ENCODE assay signal across 9 cellular contexts in the genomic region with DNA sequence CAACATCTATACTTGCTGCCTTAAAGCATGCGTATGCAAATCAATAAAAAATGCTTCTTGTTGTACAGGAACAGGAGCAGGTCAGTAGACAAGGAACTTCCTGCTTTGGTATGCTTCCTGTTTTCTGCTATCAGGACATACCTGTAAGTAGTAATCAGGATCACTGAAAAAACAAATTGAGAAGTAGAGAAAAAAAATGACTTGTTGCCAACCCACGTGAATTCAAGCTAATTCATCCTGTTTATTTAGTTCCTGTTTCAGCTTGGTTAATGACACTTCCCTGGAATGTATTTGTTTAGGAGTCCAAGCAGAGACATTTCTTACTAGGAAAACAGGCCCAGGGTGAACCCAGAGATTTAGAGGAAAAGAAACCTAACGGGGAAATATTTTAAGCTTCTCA.
DNase-seq lines count a peak whose midpoint lies in the region; ATAC-seq and TF ChIP-seq lines count a peak whose summit lies in the region.
"Had no signal": no experiment of that assay in that cellular context is flagged by ENCODE, and none has a peak within 500 bp of the region (broad histone marks: within the 10 kb centered on the region; RNA-seq: fewer than 3 reads in every experiment).

No MANE protein-coding gene starts in this region.

- WGBS in upper lobe of left lung, 2 donors, result 28 to 34% methylated on average over 3 of the region's 3 CpGs

- no peak for TF ChIP-seq EP300 in upper lobe of left lung (IDR thresholded peaks at IDR 0.05)

- no peak for TF ChIP-seq POLR2A in upper lobe of left lung (IDR thresholded peaks at IDR 0.05)

- peaks cover 0 to 5% (median under 1%) of the 10 kb centered on the region in 4 donors for H3K9me3 ChIP-seq in upper lobe of left lung

- DNase-seq in NCI-H226, result peak; percentile 24
- peak; percentile 85 for DNase-seq in dermis blood vessel endothelial cell
- peak; percentile 54 to 79 for DNase-seq in lung microvascular endothelial cell (ENCODE audit: low read depth in 2 of 2)
- DNase-seq in upper lobe of left lung, result no peak
- DNase-seq in NCI-H774 (lab: John Stamatoyannopoulos, UW), result no peak
- DNase-seq in left cardiac atrium, result no peak
- DNase-seq: RPMI8226; stimulated activated CD4-positive, alpha-beta T cell treated with anti-CD3 and anti-CD28 coated beads, Interleukin-4, amount 100 ng/mL, for 24 hours had no signal

- peak overlapping the region in 3 of 4 donors; percentile 15 to 74 (median 56) for H3K27ac ChIP-seq in upper lobe of left lung

- TF ChIP-seq CTCF in upper lobe of left lung (IDR thresholded peaks at IDR 0.05), result no peak

- ATAC-seq in upper lobe of left lung (ENCODE audit: low FRiP score in 2 of 2) (no peak), GM18520 (IDR thresholded peaks at IDR 0.05; ENCODE audit: unreplicated experiment) (no peak), left cardiac atrium (no peak)

- no peak overlapping the region for H3K4me3 ChIP-seq in upper lobe of left lung

- H3K36me3 ChIP-seq in upper lobe of left lung, result peaks cover 0 to 4% (median 0%) of the 10 kb centered on the region in 4 donors

- H3K4me1 ChIP-seq in upper lobe of left lung, result peaks cover 7 to 20% (median 16%) of the 10 kb centered on the region in 4 donors

- intact Hi-C loops in left cardiac atrium (cut with DNase I), result no loop called here

- no peaks in the 10 kb centered on the region for H3K27me3 ChIP-seq in upper lobe of left lung

Comparison
In these comparisons a context has a peak if more than half of its experiments do, and no peak if none do; other contexts are left out.
1. DNase-seq: peak in NCI-H226 (single experiment), dermis blood vessel endothelial cell (single experiment) and lung microvascular endothelial cell (2 of 2); none in upper lobe of left lung (0 of 2), NCI-H774 (single experiment) and left cardiac atrium (single experiment).